ENCODE assay signal across 1 cellular context in the genomic region with DNA sequence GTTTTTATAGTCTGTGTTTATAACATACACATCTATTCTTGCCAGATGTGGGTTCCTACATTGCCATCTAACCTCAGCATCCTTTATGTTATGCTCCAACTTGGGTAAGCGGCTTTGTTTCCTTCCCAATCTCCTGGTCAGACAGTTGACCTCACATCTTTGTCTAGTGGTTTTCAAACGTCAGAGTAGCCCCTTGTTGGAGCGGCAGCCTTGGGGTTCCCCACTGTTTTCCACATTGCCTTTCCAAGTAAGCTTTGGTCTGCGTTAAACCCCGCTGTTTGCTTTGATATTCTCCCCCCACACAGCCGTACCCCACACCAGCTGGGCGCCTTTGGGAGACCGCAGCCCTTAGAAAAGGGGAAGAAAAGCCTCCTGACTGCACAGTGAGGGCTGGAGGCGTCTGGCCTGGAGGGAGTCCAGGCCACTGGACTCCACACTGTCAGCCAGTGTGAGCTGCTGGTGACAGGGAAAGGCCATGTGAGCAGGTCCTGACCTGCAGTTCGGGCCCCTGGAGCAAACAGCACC.
TF ChIP-seq lines count a peak whose summit lies in the region.

No MANE protein-coding gene starts in this region.

TF ChIP-seq in SK-N-SH treated with all-trans-retinoic acid at 6 μM for 48 hours, 23 proteins besides CTCF, POLR2A, EP300 and RAD21 (continued from another document):
- TF ChIP-seq, protein P1, sequence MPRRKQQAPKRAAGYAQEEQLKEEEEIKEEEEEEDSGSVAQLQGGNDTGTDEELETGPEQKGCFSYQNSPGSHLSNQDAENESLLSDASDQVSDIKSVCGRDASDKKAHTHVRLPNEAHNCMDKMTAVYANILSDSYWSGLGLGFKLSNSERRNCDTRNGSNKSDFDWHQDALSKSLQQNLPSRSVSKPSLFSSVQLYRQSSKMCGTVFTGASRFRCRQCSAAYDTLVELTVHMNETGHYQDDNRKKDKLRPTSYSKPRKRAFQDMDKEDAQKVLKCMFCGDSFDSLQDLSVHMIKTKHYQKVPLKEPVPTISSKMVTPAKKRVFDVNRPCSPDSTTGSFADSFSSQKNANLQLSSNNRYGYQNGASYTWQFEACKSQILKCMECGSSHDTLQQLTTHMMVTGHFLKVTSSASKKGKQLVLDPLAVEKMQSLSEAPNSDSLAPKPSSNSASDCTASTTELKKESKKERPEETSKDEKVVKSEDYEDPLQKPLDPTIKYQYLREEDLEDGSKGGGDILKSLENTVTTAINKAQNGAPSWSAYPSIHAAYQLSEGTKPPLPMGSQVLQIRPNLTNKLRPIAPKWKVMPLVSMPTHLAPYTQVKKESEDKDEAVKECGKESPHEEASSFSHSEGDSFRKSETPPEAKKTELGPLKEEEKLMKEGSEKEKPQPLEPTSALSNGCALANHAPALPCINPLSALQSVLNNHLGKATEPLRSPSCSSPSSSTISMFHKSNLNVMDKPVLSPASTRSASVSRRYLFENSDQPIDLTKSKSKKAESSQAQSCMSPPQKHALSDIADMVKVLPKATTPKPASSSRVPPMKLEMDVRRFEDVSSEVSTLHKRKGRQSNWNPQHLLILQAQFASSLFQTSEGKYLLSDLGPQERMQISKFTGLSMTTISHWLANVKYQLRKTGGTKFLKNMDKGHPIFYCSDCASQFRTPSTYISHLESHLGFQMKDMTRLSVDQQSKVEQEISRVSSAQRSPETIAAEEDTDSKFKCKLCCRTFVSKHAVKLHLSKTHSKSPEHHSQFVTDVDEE (CRISPR knock-in tag; IDR thresholded peaks at IDR 0.05): no peak
- TF ChIP-seq, protein P2, sequence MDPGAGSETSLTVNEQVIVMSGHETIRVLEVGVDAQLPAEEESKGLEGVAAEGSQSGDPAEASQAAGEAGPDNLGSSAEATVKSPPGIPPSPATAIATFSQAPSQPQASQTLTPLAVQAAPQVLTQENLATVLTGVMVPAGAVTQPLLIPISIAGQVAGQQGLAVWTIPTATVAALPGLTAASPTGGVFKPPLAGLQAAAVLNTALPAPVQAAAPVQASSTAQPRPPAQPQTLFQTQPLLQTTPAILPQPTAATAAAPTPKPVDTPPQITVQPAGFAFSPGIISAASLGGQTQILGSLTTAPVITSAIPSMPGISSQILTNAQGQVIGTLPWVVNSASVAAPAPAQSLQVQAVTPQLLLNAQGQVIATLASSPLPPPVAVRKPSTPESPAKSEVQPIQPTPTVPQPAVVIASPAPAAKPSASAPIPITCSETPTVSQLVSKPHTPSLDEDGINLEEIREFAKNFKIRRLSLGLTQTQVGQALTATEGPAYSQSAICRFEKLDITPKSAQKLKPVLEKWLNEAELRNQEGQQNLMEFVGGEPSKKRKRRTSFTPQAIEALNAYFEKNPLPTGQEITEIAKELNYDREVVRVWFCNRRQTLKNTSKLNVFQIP (CRISPR knock-in tag; IDR thresholded peaks at IDR 0.05; ENCODE audit: borderline replicate concordance, low read depth): no peak
- TF ChIP-seq ARNTL (CRISPR knock-in tag; IDR thresholded peaks at IDR 0.05; ENCODE audit: borderline replicate concordance, low read depth): no peak
- TF ChIP-seq ZFP3 (CRISPR knock-in tag; IDR thresholded peaks at IDR 0.05): no peak
- no peak for TF ChIP-seq ISL1 (CRISPR knock-in tag; IDR thresholded peaks at IDR 0.05)
